ENCODE assay signal across 1 cellular context in genomic region chr20:1863296-1863695, GRCh38.
A peak's percentile ranks its signal among the peaks of the same experiment; 100 is the strongest.
TF ChIP-seq lines count a peak whose summit lies in the region.

No MANE protein-coding gene starts in this region.

TF ChIP-seq in HepG2, 621 proteins besides CTCF, POLR2A, EP300 and RAD21:
- TF ChIP-seq PHF20 (CRISPR knock-in tag; IDR thresholded peaks at IDR 0.05) (no peak), BHLHE40 (IDR thresholded peaks at IDR 0.05; ENCODE audit: low read length) (peak; percentile 65), XRCC5 (optimal IDR thresholded peaks at IDR 0.05; ENCODE audit: low read length) (peak; percentile 73), NFIC (IDR thresholded peaks at IDR 0.05; ENCODE audit: low read length) (no peak), ZFP1 (CRISPR knock-in tag; IDR thresholded peaks at IDR 0.05) (no peak), FOSL2 (CRISPR knock-in tag; IDR thresholded peaks at IDR 0.05) (peak; percentile 86), CREB1 (IDR thresholded peaks at IDR 0.05) (0 out of 2 replicates have a peak, but pooled peaks have one; percentile 35), CREB1 (CRISPR knock-in tag; IDR thresholded peaks at IDR 0.05) (no peak), ZNF329 (CRISPR knock-in tag; IDR thresholded peaks at IDR 0.05; ENCODE audit: low read depth) (no peak), ZKSCAN5 (CRISPR knock-in tag; IDR thresholded peaks at IDR 0.05) (no peak), ARNT (IDR thresholded peaks at IDR 0.05) (no peak), ZMYM2 (CRISPR knock-in tag; IDR thresholded peaks at IDR 0.05) (no peak), ATF7 (IDR thresholded peaks at IDR 0.05) (peak; percentile 47; the same call in 1 of the 2 replicates), ATF7 (CRISPR knock-in tag; IDR thresholded peaks at IDR 0.05) (no peak), KDM1A (CRISPR knock-in tag; IDR thresholded peaks at IDR 0.05) (peak; percentile 39; the same call in 1 of the 2 replicates)
